In the genomic region with DNA sequence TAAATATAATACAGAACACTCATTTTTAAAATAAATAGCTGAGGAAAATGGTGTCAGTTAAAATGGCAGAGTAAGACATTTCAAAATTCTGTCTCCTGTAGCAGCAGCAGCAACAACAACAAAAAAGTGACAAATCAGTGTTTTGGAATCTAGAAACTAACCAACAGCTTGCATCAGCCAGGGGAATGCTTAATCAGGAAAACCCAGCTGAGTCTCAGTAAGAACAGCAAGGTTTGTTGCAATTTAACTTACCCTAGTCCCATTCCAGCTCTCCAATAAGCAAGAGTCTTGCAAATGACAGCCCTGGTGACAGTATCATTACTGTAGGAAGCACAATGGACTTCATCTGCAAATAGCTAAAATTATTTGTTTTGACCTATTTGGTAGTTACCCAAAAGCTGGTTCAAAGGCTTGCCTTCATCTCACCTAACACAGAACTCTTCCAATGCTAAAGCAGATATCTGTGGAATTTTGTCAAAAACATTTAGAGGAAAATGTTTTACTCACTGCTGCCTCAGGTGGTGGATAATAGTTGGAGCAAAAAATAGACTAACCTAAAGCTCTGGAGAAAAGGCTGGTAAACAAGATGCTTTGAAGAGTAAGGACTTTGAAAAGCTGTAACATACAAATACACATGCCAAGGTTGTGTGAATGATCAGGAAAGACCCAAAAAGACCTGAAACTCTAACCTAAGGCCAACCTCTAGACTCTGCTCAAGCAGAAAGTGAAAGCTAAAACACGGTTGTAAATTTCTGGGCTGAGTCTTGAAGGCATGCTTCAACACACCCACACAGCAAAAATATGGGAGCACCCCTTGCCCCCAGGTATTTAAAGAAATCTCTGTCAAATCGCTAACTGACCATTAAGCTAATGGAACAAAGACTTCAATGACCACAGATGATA, we compare ENCODE assay signal across 2 cellular contexts.
TF ChIP-seq lines count a peak whose summit lies in the region.

No MANE protein-coding gene starts in this region.

TF ChIP-seq in GM12891, 5 proteins besides CTCF, POLR2A, EP300 and RAD21 (continued from another document):
- no peak for TF ChIP-seq TAF1 (IDR thresholded peaks at IDR 0.05; ENCODE audit: low read depth, low read length)

TF ChIP-seq in GM23338, 12 proteins besides CTCF, POLR2A, EP300 and RAD21 (continued from another document):
- TF ChIP-seq, protein P1, sequence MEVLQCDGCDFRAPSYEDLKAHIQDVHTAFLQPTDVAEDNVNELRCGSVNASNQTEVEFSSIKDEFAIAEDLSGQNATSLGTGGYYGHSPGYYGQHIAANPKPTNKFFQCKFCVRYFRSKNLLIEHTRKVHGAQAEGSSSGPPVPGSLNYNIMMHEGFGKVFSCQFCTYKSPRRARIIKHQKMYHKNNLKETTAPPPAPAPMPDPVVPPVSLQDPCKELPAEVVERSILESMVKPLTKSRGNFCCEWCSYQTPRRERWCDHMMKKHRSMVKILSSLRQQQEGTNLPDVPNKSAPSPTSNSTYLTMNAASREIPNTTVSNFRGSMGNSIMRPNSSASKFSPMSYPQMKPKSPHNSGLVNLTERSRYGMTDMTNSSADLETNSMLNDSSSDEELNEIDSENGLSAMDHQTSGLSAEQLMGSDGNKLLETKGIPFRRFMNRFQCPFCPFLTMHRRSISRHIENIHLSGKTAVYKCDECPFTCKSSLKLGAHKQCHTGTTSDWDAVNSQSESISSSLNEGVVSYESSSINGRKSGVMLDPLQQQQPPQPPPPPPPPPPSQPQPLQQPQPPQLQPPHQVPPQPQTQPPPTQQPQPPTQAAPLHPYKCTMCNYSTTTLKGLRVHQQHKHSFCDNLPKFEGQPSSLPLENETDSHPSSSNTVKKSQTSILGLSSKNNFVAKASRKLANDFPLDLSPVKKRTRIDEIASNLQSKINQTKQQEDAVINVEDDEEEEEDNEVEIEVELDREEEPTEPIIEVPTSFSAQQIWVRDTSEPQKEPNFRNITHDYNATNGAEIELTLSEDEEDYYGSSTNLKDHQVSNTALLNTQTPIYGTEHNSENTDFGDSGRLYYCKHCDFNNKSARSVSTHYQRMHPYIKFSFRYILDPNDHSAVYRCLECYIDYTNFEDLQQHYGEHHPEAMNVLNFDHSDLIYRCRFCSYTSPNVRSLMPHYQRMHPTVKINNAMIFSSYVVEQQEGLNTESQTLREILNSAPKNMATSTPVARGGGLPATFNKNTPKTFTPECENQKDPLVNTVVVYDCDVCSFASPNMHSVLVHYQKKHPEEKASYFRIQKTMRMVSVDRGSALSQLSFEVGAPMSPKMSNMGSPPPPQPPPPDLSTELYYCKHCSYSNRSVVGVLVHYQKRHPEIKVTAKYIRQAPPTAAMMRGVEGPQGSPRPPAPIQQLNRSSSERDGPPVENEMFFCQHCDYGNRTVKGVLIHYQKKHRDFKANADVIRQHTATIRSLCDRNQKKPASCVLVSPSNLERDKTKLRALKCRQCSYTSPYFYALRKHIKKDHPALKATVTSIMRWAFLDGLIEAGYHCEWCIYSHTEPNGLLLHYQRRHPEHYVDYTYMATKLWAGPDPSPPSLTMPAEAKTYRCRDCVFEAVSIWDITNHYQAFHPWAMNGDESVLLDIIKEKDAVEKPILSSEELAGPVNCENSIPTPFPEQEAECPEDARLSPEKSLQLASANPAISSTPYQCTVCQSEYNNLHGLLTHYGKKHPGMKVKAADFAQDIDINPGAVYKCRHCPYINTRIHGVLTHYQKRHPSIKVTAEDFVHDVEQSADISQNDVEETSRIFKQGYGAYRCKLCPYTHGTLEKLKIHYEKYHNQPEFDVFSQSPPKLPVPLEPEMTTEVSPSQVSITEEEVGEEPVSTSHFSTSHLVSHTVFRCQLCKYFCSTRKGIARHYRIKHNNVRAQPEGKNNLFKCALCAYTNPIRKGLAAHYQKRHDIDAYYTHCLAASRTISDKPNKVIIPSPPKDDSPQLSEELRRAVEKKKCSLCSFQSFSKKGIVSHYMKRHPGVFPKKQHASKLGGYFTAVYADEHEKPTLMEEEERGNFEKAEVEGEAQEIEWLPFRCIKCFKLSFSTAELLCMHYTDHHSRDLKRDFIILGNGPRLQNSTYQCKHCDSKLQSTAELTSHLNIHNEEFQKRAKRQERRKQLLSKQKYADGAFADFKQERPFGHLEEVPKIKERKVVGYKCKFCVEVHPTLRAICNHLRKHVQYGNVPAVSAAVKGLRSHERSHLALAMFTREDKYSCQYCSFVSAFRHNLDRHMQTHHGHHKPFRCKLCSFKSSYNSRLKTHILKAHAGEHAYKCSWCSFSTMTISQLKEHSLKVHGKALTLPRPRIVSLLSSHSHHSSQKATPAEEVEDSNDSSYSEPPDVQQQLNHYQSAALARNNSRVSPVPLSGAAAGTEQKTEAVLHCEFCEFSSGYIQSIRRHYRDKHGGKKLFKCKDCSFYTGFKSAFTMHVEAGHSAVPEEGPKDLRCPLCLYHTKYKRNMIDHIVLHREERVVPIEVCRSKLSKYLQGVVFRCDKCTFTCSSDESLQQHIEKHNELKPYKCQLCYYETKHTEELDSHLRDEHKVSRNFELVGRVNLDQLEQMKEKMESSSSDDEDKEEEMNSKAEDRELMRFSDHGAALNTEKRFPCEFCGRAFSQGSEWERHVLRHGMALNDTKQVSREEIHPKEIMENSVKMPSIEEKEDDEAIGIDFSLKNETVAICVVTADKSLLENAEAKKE (CRISPR knock-in tag; IDR thresholded peaks at IDR 0.05), result no peak
- no peak for TF ChIP-seq ZNF114 (CRISPR knock-in tag; IDR thresholded peaks at IDR 0.05)
- TF ChIP-seq, protein P2, sequence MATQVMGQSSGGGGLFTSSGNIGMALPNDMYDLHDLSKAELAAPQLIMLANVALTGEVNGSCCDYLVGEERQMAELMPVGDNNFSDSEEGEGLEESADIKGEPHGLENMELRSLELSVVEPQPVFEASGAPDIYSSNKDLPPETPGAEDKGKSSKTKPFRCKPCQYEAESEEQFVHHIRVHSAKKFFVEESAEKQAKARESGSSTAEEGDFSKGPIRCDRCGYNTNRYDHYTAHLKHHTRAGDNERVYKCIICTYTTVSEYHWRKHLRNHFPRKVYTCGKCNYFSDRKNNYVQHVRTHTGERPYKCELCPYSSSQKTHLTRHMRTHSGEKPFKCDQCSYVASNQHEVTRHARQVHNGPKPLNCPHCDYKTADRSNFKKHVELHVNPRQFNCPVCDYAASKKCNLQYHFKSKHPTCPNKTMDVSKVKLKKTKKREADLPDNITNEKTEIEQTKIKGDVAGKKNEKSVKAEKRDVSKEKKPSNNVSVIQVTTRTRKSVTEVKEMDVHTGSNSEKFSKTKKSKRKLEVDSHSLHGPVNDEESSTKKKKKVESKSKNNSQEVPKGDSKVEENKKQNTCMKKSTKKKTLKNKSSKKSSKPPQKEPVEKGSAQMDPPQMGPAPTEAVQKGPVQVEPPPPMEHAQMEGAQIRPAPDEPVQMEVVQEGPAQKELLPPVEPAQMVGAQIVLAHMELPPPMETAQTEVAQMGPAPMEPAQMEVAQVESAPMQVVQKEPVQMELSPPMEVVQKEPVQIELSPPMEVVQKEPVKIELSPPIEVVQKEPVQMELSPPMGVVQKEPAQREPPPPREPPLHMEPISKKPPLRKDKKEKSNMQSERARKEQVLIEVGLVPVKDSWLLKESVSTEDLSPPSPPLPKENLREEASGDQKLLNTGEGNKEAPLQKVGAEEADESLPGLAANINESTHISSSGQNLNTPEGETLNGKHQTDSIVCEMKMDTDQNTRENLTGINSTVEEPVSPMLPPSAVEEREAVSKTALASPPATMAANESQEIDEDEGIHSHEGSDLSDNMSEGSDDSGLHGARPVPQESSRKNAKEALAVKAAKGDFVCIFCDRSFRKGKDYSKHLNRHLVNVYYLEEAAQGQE (IDR thresholded peaks at IDR 0.05; ENCODE audit: unreplicated experiment), result no peak
- TF ChIP-seq EZH2phosphoT487 (IDR thresholded peaks at IDR 0.05; ENCODE audit: unreplicated experiment), result no peak
- no peak for TF ChIP-seq NANOG (IDR thresholded peaks at IDR 0.05; ENCODE audit: borderline replicate concordance)
- TF ChIP-seq JUNB (IDR thresholded peaks at IDR 0.05; ENCODE audit: unreplicated experiment), result no peak
- TF ChIP-seq ZNF331 (CRISPR knock-in tag; IDR thresholded peaks at IDR 0.05; ENCODE audit: low read depth), result no peak
- TF ChIP-seq, protein P3, sequence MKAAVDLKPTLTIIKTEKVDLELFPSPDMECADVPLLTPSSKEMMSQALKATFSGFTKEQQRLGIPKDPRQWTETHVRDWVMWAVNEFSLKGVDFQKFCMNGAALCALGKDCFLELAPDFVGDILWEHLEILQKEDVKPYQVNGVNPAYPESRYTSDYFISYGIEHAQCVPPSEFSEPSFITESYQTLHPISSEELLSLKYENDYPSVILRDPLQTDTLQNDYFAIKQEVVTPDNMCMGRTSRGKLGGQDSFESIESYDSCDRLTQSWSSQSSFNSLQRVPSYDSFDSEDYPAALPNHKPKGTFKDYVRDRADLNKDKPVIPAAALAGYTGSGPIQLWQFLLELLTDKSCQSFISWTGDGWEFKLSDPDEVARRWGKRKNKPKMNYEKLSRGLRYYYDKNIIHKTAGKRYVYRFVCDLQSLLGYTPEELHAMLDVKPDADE (IDR thresholded peaks at IDR 0.05), result no peak
- TF ChIP-seq CREB1 (CRISPR knock-in tag; IDR thresholded peaks at IDR 0.05; ENCODE audit: low read depth), result no peak
